ENCODE assay signal across 21 cellular contexts in genomic region chr2:160590664-160591063, GRCh38.
DNase-seq lines count a peak whose midpoint lies in the region; ATAC-seq and TF ChIP-seq lines count a peak whose summit lies in the region.
"Had no signal": no experiment of that assay in that cellular context is flagged by ENCODE, and none has a peak within 500 bp of the region (broad histone marks: within the 10 kb centered on the region; RNA-seq: fewer than 3 reads in every experiment).

No MANE protein-coding gene starts in this region.

- H3K36me3 Mint-ChIP-seq in CD4-positive, alpha-beta T cell (ENCODE audit: low read depth), result no peaks in the 10 kb centered on the region
- H3K36me3 Mint-ChIP-seq in activated T-helper 1 cell treated with anti-CD3 and anti-CD28 coated beads, Interleukin-12 subunit alpha, Interleukin-12 subunit beta, Interleukin-2, Interleukin-4 antibody, amounts not matched to agents 30 ng/mL and 10 ng/mL and 1 ng/mL, durations not matched to agents 14 hours and 24 hours and 36 hours (ENCODE audit: low read depth), result peaks cover 2% of the 10 kb centered on the region

- DNase-seq in SK-N-SH (no peak), right lobe of liver (no peak)
- no peak for DNase-seq in CD4-positive, alpha-beta T cell
- no peak for DNase-seq in activated T-helper 1 cell treated with anti-CD3 and anti-CD28 coated beads, Interleukin-12 subunit alpha, Interleukin-12 subunit beta, Interleukin-2, Interleukin-4 antibody, amounts not matched to agents 30 ng/mL and 10 ng/mL and 1 ng/mL, durations not matched to agents 14 hours and 24 hours and 36 hours (ENCODE audit: low spot score)
- DNase-seq: activated gamma-delta T cell; DND-41; effector memory CD8-positive, alpha-beta T cell; H7; Kasumi-1; NCI-H1105; NCI-H2029; NCI-H2227 treated with DMSO at 0.1 percent for 48 hours; NCI-H748 treated with DMSO at 0.1 percent for 48 hours; psoas muscle; RPMI8226 had no signal

- no peaks in the 10 kb centered on the region for H3K9me3 Mint-ChIP-seq in CD4-positive, alpha-beta T cell
- peaks cover 16% of the 10 kb centered on the region for H3K9me3 Mint-ChIP-seq in activated T-helper 1 cell treated with anti-CD3 and anti-CD28 coated beads, Interleukin-12 subunit alpha, Interleukin-12 subunit beta, Interleukin-2, Interleukin-4 antibody, amounts not matched to agents 30 ng/mL and 10 ng/mL and 1 ng/mL, durations not matched to agents 14 hours and 24 hours and 36 hours
- H3K9me3 Mint-ChIP-seq: effector memory CD8-positive, alpha-beta T cell had no signal

- WGBS in SK-N-SH (ENCODE audit: low lambda C conversion rate), result 87% methylated on average over 1 of the region's 1 CpG
- 5% methylated on average over 1 of the region's 1 CpG for WGBS in right lobe of liver (ENCODE audit: insufficient coverage, low coverage, low lambda C conversion rate, missing lambda C conversion rate)

- H3K4me3 ChIP-seq in SK-N-SH (ENCODE audit: low read depth in 2 of 2, low read length in 1 of 2), result no peak overlapping the region
- H3K4me3 ChIP-seq in right lobe of liver, result no peak overlapping the region
- H3K4me3 ChIP-seq: coronary artery, psoas muscle had no signal

- TF ChIP-seq CTCF in SK-N-SH (IDR thresholded peaks at IDR 0.05), result no peak
- TF ChIP-seq CTCF in CD4-positive, alpha-beta T cell (IDR thresholded peaks at IDR 0.05), result no peak
- no peak for TF ChIP-seq CTCF in right lobe of liver (IDR thresholded peaks at IDR 0.05)

- CTCF ChIA-PET in SK-N-SH (lab: Yijun Ruan, JAX), result no interaction called here
- CTCF ChIA-PET in CD4-positive, alpha-beta T cell (lab: Charles Lee), result no interaction called here

- H3K4me1 ChIP-seq in SK-N-SH (ENCODE audit: control insufficient read depth in 1 of 2, insufficient read depth in 2 of 2, low read depth in 1 of 2, low read length in 1 of 2) (no peaks in the 10 kb centered on the region), right lobe of liver (no peaks in the 10 kb centered on the region)
- H3K4me1 ChIP-seq: psoas muscle had no signal

- H4K20me1 ChIP-seq in SK-N-SH (ENCODE audit: insufficient read depth), result no peaks in the 10 kb centered on the region

- POLR2A ChIA-PET in SK-N-SH (lab: Yijun Ruan, JAX), result no interaction called here
- POLR2A ChIA-PET in CD4-positive, alpha-beta T cell (lab: Charles Lee), result no interaction called here

- no peaks in the 10 kb centered on the region for H3K9me2 ChIP-seq in SK-N-SH

- H3K27me3 ChIP-seq in SK-N-SH (ENCODE audit: insufficient read depth) (no peaks in the 10 kb centered on the region), right lobe of liver (no peaks in the 10 kb centered on the region)
- H3K27me3 ChIP-seq in CD4-positive, alpha-beta T cell (ENCODE audit: control insufficient read depth, insufficient read depth, low read length), result no peaks in the 10 kb centered on the region

- no peaks in the 10 kb centered on the region for H3K79me2 ChIP-seq in SK-N-SH (ENCODE audit: insufficient read depth)

- ATAC-seq in SK-N-SH treated with all-trans-retinoic acid at 6 μM for 48 hours, result peak; percentile 30; the same call in 1 of the 3 replicates
- peak; percentile 37 for ATAC-seq in CD4-positive, alpha-beta T cell (ENCODE audit: poor library complexity)
- peak in 3 of 4 donors; percentile 21 to 74 (median 62) for ATAC-seq in right lobe of liver
- ATAC-seq in GM19395 (IDR thresholded peaks at IDR 0.05; ENCODE audit: unreplicated experiment), result no peak
- no peak for ATAC-seq in HG03354 (IDR thresholded peaks at IDR 0.05; ENCODE audit: poor library complexity, severe bottlenecking, unreplicated experiment)
- ATAC-seq in GM21619 (IDR thresholded peaks at IDR 0.05; ENCODE audit: unreplicated experiment), result no peak
- ATAC-seq: effector memory CD8-positive, alpha-beta T cell; psoas muscle had no signal

- no peak overlapping the region for H2AFZ ChIP-seq in SK-N-SH (ENCODE audit: low read depth)

- no peak overlapping the region for H3K27ac ChIP-seq in SK-N-SH (ENCODE audit: low read depth in 2 of 2, low read length in 1 of 2)
- no peak overlapping the region for H3K27ac ChIP-seq in CD4-positive, alpha-beta T cell (ENCODE audit: low read depth, low read length)
- H3K27ac ChIP-seq in right lobe of liver, result no peak overlapping the region
- H3K27ac ChIP-seq: psoas muscle had no signal

- TF ChIP-seq RAD21 in SK-N-SH (IDR thresholded peaks at IDR 0.05; ENCODE audit: low read length), result no peak

- intact Hi-C loops in CD4-positive, alpha-beta T cell (cut with DNase I, micrococcal nuclease), result no loop called here
- intact Hi-C loops in activated T-helper 1 cell treated with anti-CD3 and anti-CD28 coated beads, Interleukin-12 subunit alpha, Interleukin-12 subunit beta, Interleukin-2, Interleukin-4 antibody, amounts not matched to agents 30 ng/mL and 10 ng/mL and 1 ng/mL, durations not matched to agents 14 hours and 24 hours and 36 hours (cut with micrococcal nuclease), result loop anchor here (1.0 to 5.0 kb wide), 2 partner anchors 83 to 183 kb away; no protein-coding TSS in a partner anchor
- intact Hi-C loops in right lobe of liver (cut with DNase I), result no loop called here

- H3K4me3 Mint-ChIP-seq in CD4-positive, alpha-beta T cell, result peak overlapping the region; percentile 28
- no peak overlapping the region for H3K4me3 Mint-ChIP-seq in activated T-helper 1 cell treated with anti-CD3 and anti-CD28 coated beads, Interleukin-12 subunit alpha, Interleukin-12 subunit beta, Interleukin-2, Interleukin-4 antibody, amounts not matched to agents 30 ng/mL and 10 ng/mL and 1 ng/mL, durations not matched to agents 14 hours and 24 hours and 36 hours
- H3K4me3 Mint-ChIP-seq: effector memory CD8-positive, alpha-beta T cell; neural crest cell had no signal

- H3K4me2 ChIP-seq in SK-N-SH, result no peak overlapping the region

- H3K9me3 ChIP-seq in SK-N-SH, result 0 out of 2 replicates have a peak, but pooled peaks cover 5% of the 10 kb centered on the region
- no peaks in the 10 kb centered on the region for H3K9me3 ChIP-seq in CD4-positive, alpha-beta T cell (ENCODE audit: control insufficient read depth, low read length)
- no peaks in the 10 kb centered on the region for H3K9me3 ChIP-seq in right lobe of liver
- H3K9me3 ChIP-seq: psoas muscle had no signal

- H3F3A ChIP-seq in SK-N-SH (replicated peaks; ENCODE audit: insufficient read depth), result no peaks in the 10 kb centered on the region

- peak overlapping the region; percentile 73 for H3K27ac Mint-ChIP-seq in CD4-positive, alpha-beta T cell
- peak overlapping the region; percentile 53 for H3K27ac Mint-ChIP-seq in activated T-helper 1 cell treated with anti-CD3 and anti-CD28 coated beads, Interleukin-12 subunit alpha, Interleukin-12 subunit beta, Interleukin-2, Interleukin-4 antibody, amounts not matched to agents 30 ng/mL and 10 ng/mL and 1 ng/mL, durations not matched to agents 14 hours and 24 hours and 36 hours
- H3K27ac Mint-ChIP-seq: effector memory CD8-positive, alpha-beta T cell had no signal

- no peaks in the 10 kb centered on the region for H3K27me3 Mint-ChIP-seq in CD4-positive, alpha-beta T cell
- H3K27me3 Mint-ChIP-seq in activated T-helper 1 cell treated with anti-CD3 and anti-CD28 coated beads, Interleukin-12 subunit alpha, Interleukin-12 subunit beta, Interleukin-2, Interleukin-4 antibody, amounts not matched to agents 30 ng/mL and 10 ng/mL and 1 ng/mL, durations not matched to agents 14 hours and 24 hours and 36 hours (ENCODE audit: insufficient read depth), result no peaks in the 10 kb centered on the region

- no peak for TF ChIP-seq EP300 in SK-N-SH (IDR thresholded peaks at IDR 0.05; ENCODE audit: borderline replicate concordance in 1 of 2, low read depth in 1 of 2, low read length in 1 of 2)

- H3K9ac ChIP-seq in SK-N-SH, result no peak overlapping the region

- no peak for TF ChIP-seq POLR2A in right lobe of liver (IDR thresholded peaks at IDR 0.05)

- H3K4me1 Mint-ChIP-seq in CD4-positive, alpha-beta T cell (ENCODE audit: low read depth), result peaks cover 16% of the 10 kb centered on the region
- peaks cover 4% of the 10 kb centered on the region for H3K4me1 Mint-ChIP-seq in activated T-helper 1 cell treated with anti-CD3 and anti-CD28 coated beads, Interleukin-12 subunit alpha, Interleukin-12 subunit beta, Interleukin-2, Interleukin-4 antibody, amounts not matched to agents 30 ng/mL and 10 ng/mL and 1 ng/mL, durations not matched to agents 14 hours and 24 hours and 36 hours (ENCODE audit: low read depth)

- H3K36me3 ChIP-seq in SK-N-SH (replicated peaks in 1 of 2; ENCODE audit: control insufficient read depth in 1 of 2, insufficient read depth in 2 of 2, low read length in 1 of 2), result peaks cover 0 to 8% of the 10 kb centered on the region in 2 experiments
- no peaks in the 10 kb centered on the region for H3K36me3 ChIP-seq in right lobe of liver

TF ChIP-seq in SK-N-SH treated with all-trans-retinoic acid at 6 μM for 48 hours, 23 proteins besides CTCF, POLR2A, EP300 and RAD21 (continues in another document):
- no peak for TF ChIP-seq ZNF8 (CRISPR knock-in tag; IDR thresholded peaks at IDR 0.05)

TF ChIP-seq in SK-N-SH, 30 proteins besides CTCF, POLR2A, EP300 and RAD21 (continues in another document):
- TF ChIP-seq, protein P1, sequence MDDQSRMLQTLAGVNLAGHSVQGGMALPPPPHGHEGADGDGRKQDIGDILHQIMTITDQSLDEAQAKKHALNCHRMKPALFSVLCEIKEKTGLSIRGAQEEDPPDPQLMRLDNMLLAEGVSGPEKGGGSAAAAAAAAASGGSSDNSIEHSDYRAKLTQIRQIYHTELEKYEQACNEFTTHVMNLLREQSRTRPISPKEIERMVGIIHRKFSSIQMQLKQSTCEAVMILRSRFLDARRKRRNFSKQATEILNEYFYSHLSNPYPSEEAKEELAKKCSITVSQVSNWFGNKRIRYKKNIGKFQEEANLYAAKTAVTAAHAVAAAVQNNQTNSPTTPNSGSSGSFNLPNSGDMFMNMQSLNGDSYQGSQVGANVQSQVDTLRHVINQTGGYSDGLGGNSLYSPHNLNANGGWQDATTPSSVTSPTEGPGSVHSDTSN (IDR thresholded peaks at IDR 0.05), result no peak
- TF ChIP-seq RXRA (IDR thresholded peaks at IDR 0.05; ENCODE audit: borderline replicate concordance, low read depth) (no peak), SMC3 (IDR thresholded peaks at IDR 0.05; ENCODE audit: low read depth, low read length) (no peak), FOSL2 (IDR thresholded peaks at IDR 0.05; ENCODE audit: borderline replicate concordance, low read depth) (no peak), EZH2phosphoT487 (IDR thresholded peaks at IDR 0.05; ENCODE audit: borderline replicate concordance, low read depth) (no peak), FOXM1 (IDR thresholded peaks at IDR 0.05; ENCODE audit: low read depth) (no peak), NRF1 (IDR thresholded peaks at IDR 0.05; ENCODE audit: low read depth, low read length) (no peak), FOXJ3 (CRISPR knock-in tag; IDR thresholded peaks at IDR 0.05) (no peak), RCOR1 (IDR thresholded peaks at IDR 0.05; ENCODE audit: low read length) (no peak)

Comparison
In these comparisons a context has a peak if more than half of its experiments do, and no peak if none do; other contexts are left out.
1. ATAC-seq: peak in SK-N-SH treated with all-trans-retinoic acid at 6 μM for 48 hours (single experiment), CD4-positive, alpha-beta T cell (single experiment) and right lobe of liver (3 of 4); none in GM19395 (single experiment), HG03354 (single experiment) and GM21619 (single experiment).